ENCODE assay signal across 18 cellular contexts in the genomic region with DNA sequence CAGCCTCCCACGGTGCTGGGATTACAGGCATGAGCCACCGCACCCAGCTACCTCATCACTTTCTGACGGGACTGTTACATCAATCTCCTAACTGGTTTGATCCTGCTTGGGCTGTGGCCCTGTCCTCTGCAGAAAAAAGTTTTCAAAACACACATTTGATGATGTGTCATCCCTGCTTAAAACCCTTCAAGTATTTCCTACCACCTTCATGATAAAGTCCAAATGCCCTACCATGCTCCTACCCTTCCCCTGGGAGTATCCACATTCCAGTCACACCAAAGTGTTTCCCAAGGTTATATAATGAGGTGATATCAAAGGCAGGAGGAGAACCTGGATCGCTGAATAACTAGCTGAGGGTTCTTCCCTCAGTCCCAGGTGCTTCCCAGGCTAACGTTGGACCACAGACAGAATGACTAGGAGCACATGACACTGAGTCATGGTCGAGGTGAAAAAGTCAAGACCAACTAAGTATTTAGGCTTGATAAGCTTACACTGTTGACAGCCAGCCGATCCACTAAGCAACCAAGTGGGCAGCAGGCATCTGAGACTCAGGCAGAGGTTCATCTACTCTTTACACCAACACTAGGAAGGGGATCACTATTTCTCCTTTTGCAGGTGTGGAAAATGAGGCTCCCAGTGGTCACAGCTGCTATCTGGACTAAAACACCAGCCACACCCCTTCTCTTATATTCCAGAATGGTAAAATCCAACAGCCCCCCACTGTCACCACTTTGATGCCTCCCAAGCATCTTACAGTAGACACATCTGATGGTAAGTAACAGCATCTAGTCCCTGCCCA. TPM values are rescaled to one million over a fixed set of nuclear protein-coding genes. Genes with fewer than 3 reads are reported as not detected.
DNase-seq lines count a peak whose midpoint lies in the region; ATAC-seq and TF ChIP-seq lines count a peak whose summit lies in the region.
"Had no signal": no experiment of that assay in that cellular context is flagged by ENCODE, and none has a peak within 500 bp of the region (broad histone marks: within the 10 kb centered on the region; RNA-seq: fewer than 3 reads in every experiment).

No MANE protein-coding gene starts in this region.

- H3K4me1 Mint-ChIP-seq in CD14-positive monocyte: peaks cover 94% of the 10 kb centered on the region
- peaks cover 97% of the 10 kb centered on the region for H3K4me1 Mint-ChIP-seq in dendritic cell treated with granulocyte-macrophage colony-stimulating factor and Interleukin-4, amounts not matched to agents 40 ng/mL and 50 ng/mL, for 4 days (ENCODE audit: low read depth)
- H3K4me1 Mint-ChIP-seq in activated T-helper 17 cell treated with anti-CD3 and anti-CD28 coated beads, Interleukin-2, amount 50 U/mL, for 72 hours: no peaks in the 10 kb centered on the region

- no peaks in the 10 kb centered on the region for H3K36me3 ChIP-seq in transverse colon

- H3K27ac Mint-ChIP-seq in CD14-positive monocyte: peak overlapping the region; percentile 69 to 95 (median 84)
- peak overlapping the region; percentile 74 for H3K27ac Mint-ChIP-seq in dendritic cell treated with granulocyte-macrophage colony-stimulating factor and Interleukin-4, amounts not matched to agents 40 ng/mL and 50 ng/mL, for 4 days
- no peak overlapping the region for H3K27ac Mint-ChIP-seq in activated T-helper 17 cell treated with anti-CD3 and anti-CD28 coated beads, Interleukin-2, amount 50 U/mL, for 72 hours
- H3K27ac Mint-ChIP-seq: activated naive CD4-positive, alpha-beta T cell treated with anti-CD3 and anti-CD28 coated beads, Interleukin-2, amount 50 U/mL, for 24 hours; GM23338; progenitor cell of endocrine pancreas; stimulated activated effector memory CD8-positive, alpha-beta T cell treated with anti-CD3 and anti-CD28 coated beads, Interleukin-12 subunit alpha, Interleukin-12 subunit beta, amount 100 ng/mL, for 72 hours had no signal

- peaks cover 0 to 4% (median 3%) of the 10 kb centered on the region in 3 donors for H3K27me3 Mint-ChIP-seq in CD14-positive monocyte (ENCODE audit: low read depth in 3 of 3)
- no peaks in the 10 kb centered on the region for H3K27me3 Mint-ChIP-seq in dendritic cell treated with granulocyte-macrophage colony-stimulating factor and Interleukin-4, amounts not matched to agents 40 ng/mL and 50 ng/mL, for 4 days
- peaks cover 19% of the 10 kb centered on the region for H3K27me3 Mint-ChIP-seq in activated T-helper 17 cell treated with anti-CD3 and anti-CD28 coated beads, Interleukin-2, amount 50 U/mL, for 72 hours

- H3K4me3 Mint-ChIP-seq in CD14-positive monocyte: peak overlapping the region in 1 of 2 donors; percentile 1
- H3K4me3 Mint-ChIP-seq in dendritic cell treated with granulocyte-macrophage colony-stimulating factor and Interleukin-4, amounts not matched to agents 40 ng/mL and 50 ng/mL, for 4 days: no peak overlapping the region
- no peak overlapping the region for H3K4me3 Mint-ChIP-seq in activated T-helper 17 cell treated with anti-CD3 and anti-CD28 coated beads, Interleukin-2, amount 50 U/mL, for 72 hours
- H3K4me3 Mint-ChIP-seq: activated naive CD4-positive, alpha-beta T cell treated with anti-CD3 and anti-CD28 coated beads, Interleukin-2, amount 50 U/mL, for 24 hours; GM23338; stimulated activated effector memory CD8-positive, alpha-beta T cell treated with anti-CD3 and anti-CD28 coated beads, Interleukin-12 subunit alpha, Interleukin-12 subunit beta, amount 100 ng/mL, for 72 hours had no signal

- no peaks in the 10 kb centered on the region for H3K27me3 ChIP-seq in transverse colon

- H3K9me3 ChIP-seq in transverse colon: no peaks in the 10 kb centered on the region

- intact Hi-C loops in CD14-positive monocyte (cut with micrococcal nuclease): no loop called here
- intact Hi-C loops in dendritic cell treated with granulocyte-macrophage colony-stimulating factor and Interleukin-4, amounts not matched to agents 40 ng/mL and 50 ng/mL, for 4 days (cut with micrococcal nuclease): loop anchor here (5.0 to 10.0 kb wide), 2 partner anchors 51 to 123 kb away; no protein-coding TSS in a partner anchor
- intact Hi-C loops in transverse colon (cut with DNase I; ENCODE audit: low total_unique reads): no loop called here

- in situ Hi-C loops in transverse colon (cut with MboI; ENCODE audit: low pct_ligation_motif_present in 1 of 4, low pct_unique_long_range_greater_than_20kb in 1 of 4, low sequenced_read_pairs in 3 of 4): no loop called here

- no peak for TF ChIP-seq EP300 in transverse colon (IDR thresholded peaks at IDR 0.05; ENCODE audit: low read depth)

- WGBS in transverse colon (ENCODE audit: low coverage in 1 of 2), 2 donors: 80% methylated on average over 6 of the region's 7 CpGs; no CpG with 5 or more reads in 1 of the 2 donors

- no peak overlapping the region for H3K4me3 ChIP-seq in transverse colon
- H3K4me3 ChIP-seq: GM23338 had no signal

- peaks cover 84 to 88% of the 10 kb centered on the region in 2 donors for H3K36me3 Mint-ChIP-seq in CD14-positive monocyte
- H3K36me3 Mint-ChIP-seq in dendritic cell treated with granulocyte-macrophage colony-stimulating factor and Interleukin-4, amounts not matched to agents 40 ng/mL and 50 ng/mL, for 4 days (ENCODE audit: low read depth): peaks cover 34% of the 10 kb centered on the region
- no peaks in the 10 kb centered on the region for H3K36me3 Mint-ChIP-seq in activated T-helper 17 cell treated with anti-CD3 and anti-CD28 coated beads, Interleukin-2, amount 50 U/mL, for 72 hours (ENCODE audit: low read depth)
- H3K36me3 Mint-ChIP-seq: activated naive CD4-positive, alpha-beta T cell treated with anti-CD3 and anti-CD28 coated beads, Interleukin-2, amount 50 U/mL, for 24 hours; stimulated activated effector memory CD8-positive, alpha-beta T cell treated with anti-CD3 and anti-CD28 coated beads, Interleukin-12 subunit alpha, Interleukin-12 subunit beta, amount 100 ng/mL, for 72 hours had no signal

- H3K27ac ChIP-seq in transverse colon: no peak overlapping the region
- H3K27ac ChIP-seq: C4-2B had no signal

- ATAC-seq in activated T-helper 17 cell treated with anti-CD3 and anti-CD28 coated beads, Interleukin-2, amount 50 U/mL, for 72 hours (replicated peaks): no peak
- ATAC-seq: GM23338; stimulated activated effector memory CD8-positive, alpha-beta T cell treated with anti-CD3 and anti-CD28 coated beads, Interleukin-12 subunit alpha, Interleukin-12 subunit beta, amount 100 ng/mL, for 72 hours had no signal

- H3K9me3 Mint-ChIP-seq in CD14-positive monocyte: peaks cover 0 to 8% (median 3%) of the 10 kb centered on the region in 7 donors
- no peaks in the 10 kb centered on the region for H3K9me3 Mint-ChIP-seq in dendritic cell treated with granulocyte-macrophage colony-stimulating factor and Interleukin-4, amounts not matched to agents 40 ng/mL and 50 ng/mL, for 4 days
- H3K9me3 Mint-ChIP-seq in activated T-helper 17 cell treated with anti-CD3 and anti-CD28 coated beads, Interleukin-2, amount 50 U/mL, for 72 hours: no peaks in the 10 kb centered on the region
- H3K9me3 Mint-ChIP-seq: activated naive CD4-positive, alpha-beta T cell treated with anti-CD3 and anti-CD28 coated beads, Interleukin-2, amount 50 U/mL, for 24 hours; stimulated activated effector memory CD8-positive, alpha-beta T cell treated with anti-CD3 and anti-CD28 coated beads, Interleukin-12 subunit alpha, Interleukin-12 subunit beta, amount 100 ng/mL, for 72 hours had no signal

- peak; percentile 83 for DNase-seq in CD14-positive monocyte (ENCODE audit: low spot score)
- peak; percentile 99 for DNase-seq in NCI-H226
- peak; percentile 59 for DNase-seq in myocyte (ENCODE audit: low read depth)
- no peak for DNase-seq in RPMI8226
- DNase-seq in DMS153 treated with DMSO at 0.1 percent for 48 hours (lab: John Stamatoyannopoulos, UW; ENCODE audit: unreplicated experiment): no peak
- no peak for DNase-seq in transverse colon
- DNase-seq: GF-D8; NCI-H1092 treated with DMSO at 0.1 percent for 48 hours; NCI-H446; Right ventricle myocardium superior; stimulated activated CD4-positive, alpha-beta T cell treated with anti-CD3 and anti-CD28 coated beads, Interleukin-2, amount 100 ng/mL, for 48 hours had no signal

- H3K4me1 ChIP-seq in transverse colon: no peaks in the 10 kb centered on the region

- TF ChIP-seq POLR2A in transverse colon (IDR thresholded peaks at IDR 0.05): no peak

- TF ChIP-seq CTCF in CD14-positive monocyte (IDR thresholded peaks at IDR 0.05): no peak
- TF ChIP-seq CTCF in transverse colon (IDR thresholded peaks at IDR 0.05): no peak

RNA-seq across cellular contexts. Expression of a gene that starts 31.8 kb away (rescaled TPM):
- polyA plus RNA-seq in CD14-positive monocyte: 100 to 1,000 TPM in 1 of 2 donors, 10 to 100 TPM in 1; 72.4 to 101 TPM
- total RNA-seq in myocyte (6.9 and 7.6 TPM in 2 replicates), transverse colon (1 to 10 TPM in 3 of 4 donors, under 1 TPM in 1; 0.20 to 8.4 (median 2.6) TPM)
- polyA plus RNA-seq in myocyte (2012): 4.9 TPM
- under 1 TPM; 0.06 to 0.64 TPM for total RNA-seq in activated T-helper 17 cell treated with anti-CD3 and anti-CD28 coated beads, Interleukin-2, amount 50 U/mL, for 72 hours

Comparison
In these comparisons a context has a peak if more than half of its experiments do, and no peak if none do; other contexts are left out.
1. DNase-seq: peak in CD14-positive monocyte (single experiment), NCI-H226 (single experiment) and myocyte (single experiment); none in RPMI8226 (single experiment), DMS153 treated with DMSO at 0.1 percent for 48 hours (single experiment) and transverse colon (single experiment).